Comparison of ENCODE assay signal across 9 cellular contexts in genomic region chr3:105385868-105386508, GRCh38. TPM values are rescaled to one million over a fixed set of nuclear protein-coding genes. Genes with fewer than 3 reads are reported as not detected.
A peak's percentile ranks its signal among the peaks of the same experiment; 100 is the strongest.
DNase-seq lines count a peak whose midpoint lies in the region; ATAC-seq and TF ChIP-seq lines count a peak whose summit lies in the region.
"Had no signal": no experiment of that assay in that cellular context is flagged by ENCODE, and none has a peak within 500 bp of the region (broad histone marks: within the 10 kb centered on the region; RNA-seq: fewer than 3 reads in every experiment).

No MANE protein-coding gene starts in this region.

- peak overlapping the region; percentile 25 for H3K4me2 ChIP-seq in osteoblast (ENCODE audit: insufficient read depth, low read length)

- no peak for TF ChIP-seq POLR2A in NB4 (IDR thresholded peaks at IDR 0.05; ENCODE audit: extremely low read depth, insufficient read length)

- H3K27ac ChIP-seq in osteoblast (ENCODE audit: low read depth, low read length) = peak overlapping the region; percentile 17

- TF ChIP-seq CTCF in NB4 (IDR thresholded peaks at IDR 0.05; ENCODE audit: low read depth, low read length) (no peak), osteoblast (IDR thresholded peaks at IDR 0.05; ENCODE audit: extremely low read depth, low read depth, low read length) (no peak)

- H2AFZ ChIP-seq in osteoblast (ENCODE audit: low read length) = peak overlapping the region; percentile 12

- peaks cover 6% of the 10 kb centered on the region for H3K4me1 ChIP-seq in osteoblast (ENCODE audit: insufficient read depth, low read length)

- H4K20me1 ChIP-seq in osteoblast (ENCODE audit: insufficient read depth, low read length) = no peaks in the 10 kb centered on the region

- H3K79me2 ChIP-seq in osteoblast (ENCODE audit: insufficient read depth, low read length) = peaks cover 90% of the 10 kb centered on the region

- H3K36me3 ChIP-seq in osteoblast (ENCODE audit: insufficient read depth, low read length) = peaks cover 3% of the 10 kb centered on the region

- DNase-seq in DMS53 (lab: John Stamatoyannopoulos, UW) (peak; percentile 7), DMS53 treated with DMSO at 0.1 percent for 48 hours (lab: John Stamatoyannopoulos, UW; ENCODE audit: unreplicated experiment) (no peak), NB4 (ENCODE audit: low read depth) (peak; percentile 39), osteoblast (ENCODE audit: insufficient read length, low spot score, missing footprints) (no peak), NCI-H2196 treated with DMSO at 0.1 percent for 48 hours (lab: John Stamatoyannopoulos, UW; ENCODE audit: unreplicated experiment) (no peak), nucleus accumbens (lab: John Stamatoyannopoulos, UW) (no peak)
- no peak for DNase-seq in stimulated activated naive CD4-positive, alpha-beta T cell treated with Interleukin-2 at 50 U/mL for 16 hours (lab: John Stamatoyannopoulos, UW)
- DNase-seq: activated naive CD4-positive, alpha-beta T cell had no signal

- no peak overlapping the region for H3K4me3 ChIP-seq in NB4 (ENCODE audit: low read depth, low read length)
- H3K4me3 ChIP-seq in osteoblast (ENCODE audit: insufficient read depth, low read length) = no peak overlapping the region

- peaks cover 2% of the 10 kb centered on the region for H3K9me3 ChIP-seq in osteoblast (ENCODE audit: low read depth, low read length)

- no peaks in the 10 kb centered on the region for H3K27me3 ChIP-seq in osteoblast (ENCODE audit: insufficient read depth, low read length)

- peak; percentile 83 for ATAC-seq in HG02852 (IDR thresholded peaks at IDR 0.05; ENCODE audit: unreplicated experiment)

RNA-seq across cellular contexts. Expression of gene ALCAM, which starts 19.3 kb away (rescaled TPM):
- 178 and 276 TPM in 2 replicates for total RNA-seq in osteoblast

Comparison
In these comparisons a context has a peak if more than half of its experiments do, and no peak if none do; other contexts are left out.
1. DNase-seq: peak in DMS53 (single experiment) and NB4 (single experiment); none in DMS53 treated with DMSO at 0.1 percent for 48 hours (single experiment), osteoblast (single experiment), NCI-H2196 treated with DMSO at 0.1 percent for 48 hours (single experiment), stimulated activated naive CD4-positive, alpha-beta T cell treated with Interleukin-2 at 50 U/mL for 16 hours (single experiment) and nucleus accumbens (0 of 56).